Comparison of ENCODE assay signal across 15 cellular contexts in genomic region chr6:8195040-8195713, GRCh38.
A peak's percentile ranks its signal among the peaks of the same experiment; 100 is the strongest.
DNase-seq lines count a peak whose midpoint lies in the region; ATAC-seq, FAIRE-seq and TF ChIP-seq lines count a peak whose summit lies in the region.
"Had no signal": no experiment of that assay in that cellular context is flagged by ENCODE, and none has a peak within 500 bp of the region (broad histone marks: within the 10 kb centered on the region; RNA-seq: fewer than 3 reads in every experiment).

No MANE protein-coding gene starts in this region.

- H3K27me3 ChIP-seq in GM23338 (ENCODE audit: insufficient read depth): no peaks in the 10 kb centered on the region
- H3K27me3 ChIP-seq in astrocyte (ENCODE audit: insufficient read depth, low read length): no peaks in the 10 kb centered on the region
- no peaks in the 10 kb centered on the region for H3K27me3 ChIP-seq in neural cell (ENCODE audit: insufficient read depth, low read depth, low read length)
- peaks cover 0 to 7% (median 0%) of the 10 kb centered on the region in 3 donors for H3K27me3 ChIP-seq in stomach

- WGBS in stomach, 5 donors: 47 to 62% (median 58%) methylated on average over 3 of the region's 3 CpGs

- TF ChIP-seq RAD21 in neural cell (conservative IDR thresholded peaks at IDR 0.05): no peak

- H3K4me1 ChIP-seq in GM23338 (ENCODE audit: insufficient read depth) (peaks cover 17% of the 10 kb centered on the region), astrocyte (ENCODE audit: insufficient read depth, low read length) (peaks cover 12% of the 10 kb centered on the region), stomach (no peaks in the 10 kb centered on the region)

- no peak overlapping the region; the same call in 1 of the 2 replicates for H3K27ac Mint-ChIP-seq in GM23338
- peak overlapping the region; percentile 55 for H3K27ac Mint-ChIP-seq in astrocyte (ENCODE audit: unreplicated experiment)
- H3K27ac Mint-ChIP-seq: IgD-negative memory B cell; natural killer cell treated with Interleukin-12 subunit alpha and Interleukin-12 subunit beta and Interleukin-15 and Interleukin-18, amount 100 ng/mL, for 72 hours had no signal

- H2AFZ ChIP-seq in GM23338 (no peak overlapping the region), astrocyte (ENCODE audit: low read depth, low read length) (peak overlapping the region; percentile 3), neural cell (ENCODE audit: low read depth, low read length) (no peak overlapping the region)

- peak; percentile 59 for FAIRE-seq in astrocyte (lab: Jason Lieb, UNC)
- FAIRE-seq: kidney had no signal

- intact Hi-C loops in stomach (cut with DNase I; ENCODE audit: low total_unique reads): no loop called here

- H3K9me3 ChIP-seq in astrocyte (ENCODE audit: insufficient read depth, low read depth, low read length): no peaks in the 10 kb centered on the region
- H3K9me3 ChIP-seq in neural cell (ENCODE audit: low read length): no peaks in the 10 kb centered on the region
- no peaks in the 10 kb centered on the region for H3K9me3 ChIP-seq in stomach

- H3K9me3 Mint-ChIP-seq in GM23338: no peaks in the 10 kb centered on the region
- H3K9me3 Mint-ChIP-seq in astrocyte (ENCODE audit: unreplicated experiment): peaks cover 1% of the 10 kb centered on the region

- H3K4me3 ChIP-seq in GM23338 (no peak overlapping the region), astrocyte (ENCODE audit: insufficient read depth, low read depth, low read length) (no peak overlapping the region), neural cell (ENCODE audit: low read length) (no peak overlapping the region), stomach (no peak overlapping the region)

- H3K9ac ChIP-seq in astrocyte (ENCODE audit: low read length) (peak overlapping the region; percentile 19), neural cell (ENCODE audit: low read length) (no peak overlapping the region)

- H3K4me2 ChIP-seq in GM23338 (no peak overlapping the region), astrocyte (ENCODE audit: low read length) (peak overlapping the region; percentile 2), neural cell (ENCODE audit: low read length) (no peak overlapping the region)

- TF ChIP-seq CTCF in GM23338 (conservative IDR thresholded peaks at IDR 0.05; ENCODE audit: low read depth in 2 of 2) (peak; percentile 57 to 67), astrocyte (IDR thresholded peaks at IDR 0.05; ENCODE audit: insufficient read depth, low read depth, low read length) (peak; percentile 28), neural cell (IDR thresholded peaks at IDR 0.05; ENCODE audit: poor library complexity, severe bottlenecking) (peak; percentile 39), stomach (IDR thresholded peaks at IDR 0.05) (no peak)

- H3K9me2 ChIP-seq in GM23338 (ENCODE audit: insufficient read depth): peaks cover 7% of the 10 kb centered on the region; the same call in 1 of the 2 replicates
- H3K9me2 ChIP-seq in neural cell (ENCODE audit: insufficient read depth, low read length): no peaks in the 10 kb centered on the region

- H3K27ac ChIP-seq in GM23338 (ENCODE audit: low read depth): no peak overlapping the region
- peak overlapping the region; percentile 47 for H3K27ac ChIP-seq in astrocyte (ENCODE audit: low read depth, low read length)
- no peak overlapping the region for H3K27ac ChIP-seq in neural cell (ENCODE audit: low read length)
- H3K27ac ChIP-seq in stomach: no peak overlapping the region

- no peaks in the 10 kb centered on the region for H3K79me2 ChIP-seq in GM23338 (replicated peaks; ENCODE audit: insufficient read depth)
- H3K79me2 ChIP-seq in astrocyte (ENCODE audit: insufficient read depth, low read length): no peaks in the 10 kb centered on the region
- H3K79me2 ChIP-seq in neural cell (replicated peaks; ENCODE audit: insufficient read depth, low read length): no peaks in the 10 kb centered on the region

- peaks cover 29% of the 10 kb centered on the region for H3K4me1 Mint-ChIP-seq in GM23338
- H3K4me1 Mint-ChIP-seq in astrocyte (ENCODE audit: low read depth, unreplicated experiment): peaks cover 13% of the 10 kb centered on the region
- H3K4me1 Mint-ChIP-seq: IgD-negative memory B cell had no signal

- H3K27me3 Mint-ChIP-seq in GM23338 (ENCODE audit: insufficient read depth, low read depth, poor library complexity) (no peaks in the 10 kb centered on the region), astrocyte (ENCODE audit: low read depth, unreplicated experiment) (no peaks in the 10 kb centered on the region)

- no peaks in the 10 kb centered on the region for H3F3A ChIP-seq in GM23338 (replicated peaks; ENCODE audit: low read depth)
- no peaks in the 10 kb centered on the region for H3F3A ChIP-seq in neural cell (ENCODE audit: insufficient read depth, low read length, poor library complexity, severe bottlenecking)

- TF ChIP-seq POLR2A in stomach (IDR thresholded peaks at IDR 0.05): no peak

- ATAC-seq in GM23338: peak; percentile 65
- ATAC-seq: natural killer cell treated with Interleukin-12 subunit alpha and Interleukin-12 subunit beta and Interleukin-15 and Interleukin-18, amount 100 ng/mL, for 72 hours had no signal

- H4K20me1 ChIP-seq in GM23338 (replicated peaks; ENCODE audit: insufficient read depth) (no peaks in the 10 kb centered on the region), astrocyte (ENCODE audit: insufficient read depth, low read length) (no peaks in the 10 kb centered on the region), neural cell (ENCODE audit: insufficient read depth) (no peaks in the 10 kb centered on the region)

- H3K4me3 Mint-ChIP-seq in GM23338 (no peak overlapping the region; the same call in 2 of the 3 replicates), astrocyte (ENCODE audit: unreplicated experiment) (no peak overlapping the region)
- H3K4me3 Mint-ChIP-seq: IgD-negative memory B cell; natural killer cell treated with Interleukin-12 subunit alpha and Interleukin-12 subunit beta and Interleukin-15 and Interleukin-18, amount 100 ng/mL, for 72 hours had no signal

- no peak for TF ChIP-seq EP300 in neural cell (conservative IDR thresholded peaks at IDR 0.05; ENCODE audit: poor library complexity, severe bottlenecking)
- TF ChIP-seq EP300 in stomach (IDR thresholded peaks at IDR 0.05): no peak

- H3K36me3 ChIP-seq in GM23338 (ENCODE audit: insufficient read depth) (no peaks in the 10 kb centered on the region), astrocyte (ENCODE audit: insufficient read depth, low read length) (no peaks in the 10 kb centered on the region), neural cell (ENCODE audit: insufficient read depth, low read length) (no peaks in the 10 kb centered on the region), stomach (no peaks in the 10 kb centered on the region)

- no peaks in the 10 kb centered on the region for H3K36me3 Mint-ChIP-seq in GM23338 (ENCODE audit: low read depth)
- H3K36me3 Mint-ChIP-seq in astrocyte (ENCODE audit: low read depth, unreplicated experiment): no peaks in the 10 kb centered on the region
- H3K36me3 Mint-ChIP-seq: IgD-negative memory B cell; natural killer cell treated with Interleukin-12 subunit alpha and Interleukin-12 subunit beta and Interleukin-15 and Interleukin-18, amount 100 ng/mL, for 72 hours had no signal

- DNase-seq in NCI-H2029 (lab: John Stamatoyannopoulos, UW): peak; percentile 17
- DNase-seq in NCI-H2029 treated with DMSO at 0.1 percent for 48 hours (lab: John Stamatoyannopoulos, UW): no peak
- peak; percentile 86 for DNase-seq in GM23338 (ENCODE audit: low spot score)
- DNase-seq in astrocyte (ENCODE audit: low read depth): no peak
- no peak for DNase-seq in GOT3 (lab: John Stamatoyannopoulos, UW)
- no peak for DNase-seq in amygdala (lab: John Stamatoyannopoulos, UW)
- no peak for DNase-seq in stomach
- DNase-seq: activated CD8-positive, alpha-beta memory T cell treated with anti-CD3 and anti-CD28 coated beads, Interleukin-2, amount 50 U/mL, for 4 hours; anterior cingulate cortex; kidney; stimulated activated CD4-positive, alpha-beta T cell treated with anti-CD3 and anti-CD28 coated beads, Interleukin-4, amount 100 ng/mL, for 1 hour; substantia nigra had no signal

TF ChIP-seq in GM23338, 12 proteins besides CTCF, POLR2A, EP300 and RAD21 (continues in another document):
- no peak for TF ChIP-seq JUNB (IDR thresholded peaks at IDR 0.05; ENCODE audit: unreplicated experiment)

TF ChIP-seq in neural cell, 6 proteins besides CTCF, POLR2A, EP300 and RAD21:
- TF ChIP-seq REST (IDR thresholded peaks at IDR 0.05; ENCODE audit: borderline replicate concordance) (no peak), EZH2 (IDR thresholded peaks at IDR 0.05; ENCODE audit: borderline replicate concordance, insufficient read depth, low read length, poor library complexity, severe bottlenecking) (no peak), MXI1 (conservative IDR thresholded peaks at IDR 0.05; ENCODE audit: poor library complexity, severe bottlenecking) (no peak), SMC3 (conservative IDR thresholded peaks at IDR 0.05; ENCODE audit: poor library complexity) (no peak), POLR2AphosphoS5 (IDR thresholded peaks at IDR 0.05) (no peak), TAF1 (IDR thresholded peaks at IDR 0.05; ENCODE audit: low read depth) (no peak)

Comparison
In these comparisons a context has a peak if more than half of its experiments do, and no peak if none do; other contexts are left out.
1. DNase-seq: peak in NCI-H2029 (single experiment) and GM23338 (single experiment); none in NCI-H2029 treated with DMSO at 0.1 percent for 48 hours (single experiment), astrocyte (single experiment), GOT3 (single experiment), amygdala (0 of 56) and stomach (single experiment).
2. CTCF ChIP-seq: peak in GM23338 (2 of 2), astrocyte (single experiment) and neural cell (single experiment); none in stomach (0 of 7).